In the genomic region with DNA sequence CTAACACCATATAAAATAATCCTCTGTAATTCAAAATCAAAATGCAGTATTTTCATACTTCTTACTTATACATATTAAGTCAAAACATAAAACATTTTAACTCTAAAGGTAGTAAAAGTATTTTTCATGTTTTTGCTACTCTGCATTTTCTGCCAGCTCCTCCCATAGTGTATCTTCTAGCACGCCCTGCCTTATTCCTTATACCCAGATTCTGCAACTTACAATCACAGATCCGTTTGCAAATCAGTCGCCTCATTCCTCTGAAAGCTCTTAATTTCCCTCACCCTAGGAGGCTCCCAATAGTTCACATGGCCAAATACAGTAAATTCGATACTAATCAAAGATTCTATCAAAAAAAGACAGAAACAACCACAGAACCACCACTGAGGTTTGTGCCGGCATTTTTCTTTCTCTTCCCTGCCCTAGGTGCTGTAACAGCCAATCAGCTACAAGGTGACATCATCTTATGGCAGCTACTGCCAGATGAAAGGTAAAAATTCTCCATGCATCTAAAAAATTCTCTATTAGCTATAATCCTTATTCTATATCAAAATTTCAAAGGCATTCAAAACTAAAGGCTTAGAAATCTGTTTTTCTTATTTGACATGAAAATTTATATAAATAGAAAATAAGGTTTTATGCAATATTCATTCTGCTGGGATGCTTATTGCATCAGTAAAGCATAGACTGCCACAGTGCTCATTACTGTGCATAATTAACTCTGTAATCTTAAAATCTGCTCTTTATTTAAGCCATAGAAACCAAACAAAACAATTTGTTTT, we compare ENCODE assay signal across 8 cellular contexts.
DNase-seq lines count a peak whose midpoint lies in the region; ATAC-seq and FAIRE-seq lines count a peak whose summit lies in the region.

No MANE protein-coding gene starts in this region.

- H3K18ac ChIP-seq in mesendoderm (ENCODE audit: low read length) = no peak overlapping the region

- H3K27me3 ChIP-seq in HUES6 (ENCODE audit: control insufficient read depth, insufficient read depth, low read length) = no peaks in the 10 kb centered on the region
- no peaks in the 10 kb centered on the region for H3K27me3 ChIP-seq in duodenal mucosa (ENCODE audit: control insufficient read depth in 1 of 2, insufficient read depth in 2 of 2, low read length in 2 of 2)
- H3K27me3 ChIP-seq in mesendoderm (ENCODE audit: insufficient read depth, low read length, poor library complexity) = no peaks in the 10 kb centered on the region

- peak overlapping the region; percentile 60 for H3K56ac ChIP-seq in mesendoderm (ENCODE audit: low read length)

- ATAC-seq in GM18502 (IDR thresholded peaks at IDR 0.05; ENCODE audit: poor library complexity, unreplicated experiment) (no peak), HG02938 (IDR thresholded peaks at IDR 0.05; ENCODE audit: unreplicated experiment) (no peak)

- peak overlapping the region; percentile 41 for H3K4me3 ChIP-seq in HUES6 (ENCODE audit: low read depth, low read length)
- H3K4me3 ChIP-seq in SK-N-MC = peak overlapping the region; percentile 79
- H3K4me3 ChIP-seq in duodenal mucosa (ENCODE audit: low read depth in 1 of 2, low read length in 2 of 2) = peak overlapping the region; percentile 66 to 67
- no peak overlapping the region for H3K4me3 ChIP-seq in mesendoderm (ENCODE audit: low read length)

- no peak overlapping the region for H2BK15ac ChIP-seq in mesendoderm (replicated peaks; ENCODE audit: low read depth)

- H3K4ac ChIP-seq in mesendoderm (ENCODE audit: low read depth, low read length) = no peak overlapping the region

- H3K36me3 ChIP-seq in HUES6 (ENCODE audit: control insufficient read depth, insufficient read depth, low read length) = peaks cover 3% of the 10 kb centered on the region; the same call in 1 of the 2 replicates
- no peaks in the 10 kb centered on the region for H3K36me3 ChIP-seq in SK-N-MC (ENCODE audit: insufficient read depth, low read length)
- peaks cover 0 to 3% of the 10 kb centered on the region in 2 donors for H3K36me3 ChIP-seq in duodenal mucosa (ENCODE audit: control insufficient read depth in 1 of 2, insufficient read depth in 2 of 2, low read length in 2 of 2)
- no peaks in the 10 kb centered on the region for H3K36me3 ChIP-seq in mesendoderm (ENCODE audit: control insufficient read depth, insufficient read depth, low read length)

- no peaks in the 10 kb centered on the region for H3K9me3 ChIP-seq in HUES6 (ENCODE audit: control insufficient read depth, insufficient read depth, low read depth, low read length)
- no peaks in the 10 kb centered on the region for H3K9me3 ChIP-seq in SK-N-MC (ENCODE audit: low read depth, low read length)
- no peaks in the 10 kb centered on the region for H3K9me3 ChIP-seq in duodenal mucosa (ENCODE audit: control insufficient read depth in 1 of 2, low read length in 2 of 2)

- H3K4me2 ChIP-seq in mesendoderm (ENCODE audit: low read length) = peak overlapping the region; percentile 29

- H3K27ac ChIP-seq in HUES6 (ENCODE audit: low read depth, low read length) (no peak overlapping the region), SK-N-MC (peak overlapping the region; percentile 87), duodenal mucosa (ENCODE audit: low read depth, low read length) (no peak overlapping the region), mesendoderm (ENCODE audit: low read depth, low read length) (no peak overlapping the region)

- no peak overlapping the region for H2BK5ac ChIP-seq in mesendoderm (ENCODE audit: low read length)

- H3K79me2 ChIP-seq in mesendoderm (ENCODE audit: control insufficient read depth, insufficient read depth, low read length) = peaks cover 1% of the 10 kb centered on the region

- H3K23ac ChIP-seq in mesendoderm (ENCODE audit: low read length) = no peak overlapping the region

- no peak overlapping the region for H2AK5ac ChIP-seq in mesendoderm (ENCODE audit: low read length)

- no peak for FAIRE-seq in urothelium cell line (lab: Jason Lieb, UNC)

- H2BK120ac ChIP-seq in mesendoderm (ENCODE audit: low read depth, low read length) = no peak overlapping the region

- no peak overlapping the region for H4K8ac ChIP-seq in mesendoderm (ENCODE audit: low read depth, low read length)

- peaks cover 9% of the 10 kb centered on the region for H3K4me1 ChIP-seq in HUES6 (ENCODE audit: control insufficient read depth, insufficient read depth, low read length)
- no peaks in the 10 kb centered on the region for H3K4me1 ChIP-seq in duodenal mucosa (ENCODE audit: control insufficient read depth in 1 of 2, insufficient read depth in 2 of 2, low read length in 2 of 2)
- H3K4me1 ChIP-seq in mesendoderm (ENCODE audit: control insufficient read depth, low read depth, low read length) = no peaks in the 10 kb centered on the region

- no CpG with 5 or more reads among the region's 5 CpGs for WGBS in mesendoderm (ENCODE audit: extremely low coverage, insufficient coverage, low lambda C conversion rate)

- H4K5ac ChIP-seq in mesendoderm (ENCODE audit: low read length) = no peak overlapping the region

- H3K9ac ChIP-seq in HUES6 (ENCODE audit: low read length) = no peak overlapping the region
- peak overlapping the region; percentile 74 for H3K9ac ChIP-seq in SK-N-MC (ENCODE audit: insufficient read length)
- peak overlapping the region in 1 of 2 donors; percentile 66 for H3K9ac ChIP-seq in duodenal mucosa (ENCODE audit: low read depth in 1 of 2, low read length in 2 of 2)
- H3K9ac ChIP-seq in mesendoderm (ENCODE audit: low read length) = peak overlapping the region; percentile 48

- DNase-seq in SK-N-MC (ENCODE audit: low read depth, low spot score) (no peak), mesendoderm (peak; percentile 75), urothelium cell line (ENCODE audit: low spot score) (peak; percentile 6), NCI-H128 (lab: John Stamatoyannopoulos, UW; ENCODE audit: unreplicated experiment) (no peak)

- H3K79me1 ChIP-seq in mesendoderm (ENCODE audit: low read length) = no peaks in the 10 kb centered on the region

Comparison
In these comparisons a context has a peak if more than half of its experiments do, and no peak if none do; other contexts are left out.
1. DNase-seq: peak in mesendoderm (single experiment) and urothelium cell line (single experiment); none in SK-N-MC (single experiment) and NCI-H128 (single experiment).